Comparison of ENCODE assay signal across 8 cellular contexts in genomic region chr1:36223996-36224536, GRCh38. TPM values are rescaled to one million over a fixed set of nuclear protein-coding genes. Genes with fewer than 3 reads are reported as not detected.
DNase-seq lines count a peak whose midpoint lies in the region; ATAC-seq and TF ChIP-seq lines count a peak whose summit lies in the region.

TSS of gene THRAP3 (plus strand) at chr1:36224443. CDS start at chr1:36282564, 58,121 bp downstream.

- peak; percentile 89 for ATAC-seq in GM21825 (IDR thresholded peaks at IDR 0.05; ENCODE audit: unreplicated experiment)

- intact Hi-C loops in esophagus muscularis mucosa (cut with DNase I) = no loop called here

- WGBS in esophagus muscularis mucosa = 1% methylated on average over 33 of the region's 45 CpGs

- H3K79me2 ChIP-seq in Karpas-422 (ENCODE audit: low read length) = peaks cover 48% of the 10 kb centered on the region

- H2AFZ ChIP-seq in Karpas-422 (ENCODE audit: low read length) = peak within 1 kb of the TSS; percentile 80

- H3K4me2 ChIP-seq in Karpas-422 (ENCODE audit: low read depth, low read length, poor library complexity, severe bottlenecking) = peak within 1 kb of the TSS; percentile 87

- H3K36me3 ChIP-seq in Karpas-422 (ENCODE audit: insufficient read depth, low read length) (peaks cover 17% of the 10 kb centered on the region; the same call in 1 of the 2 replicates), esophagus muscularis mucosa (peaks cover 0 to 19% (median 12%) of the 10 kb centered on the region in 4 donors)

- H3K4me3 ChIP-seq in Karpas-422 (ENCODE audit: low read length) (peak within 1 kb of the TSS; percentile 98), esophagus muscularis mucosa (peak within 1 kb of the TSS; percentile 81 to 92 (median 86))

- peak in 1 of 3 experiments; percentile 4 for TF ChIP-seq CTCF in esophagus muscularis mucosa (IDR thresholded peaks at IDR 0.05)

- H3K9me3 ChIP-seq in Karpas-422 (ENCODE audit: low read length) (no peaks in the 10 kb centered on the region), esophagus muscularis mucosa (no peaks in the 10 kb centered on the region)

- no peaks in the 10 kb centered on the region for H3K9me2 ChIP-seq in Karpas-422 (replicated peaks; ENCODE audit: insufficient read depth, low read length)

- H3K4me1 ChIP-seq in Karpas-422 (ENCODE audit: low read length) (peaks cover 19% of the 10 kb centered on the region), esophagus muscularis mucosa (peaks cover 43 to 52% (median 51%) of the 10 kb centered on the region in 4 donors)

- peak within 1 kb of the TSS; percentile 80 for H3K27ac ChIP-seq in Karpas-422 (ENCODE audit: low read length)
- H3K27ac ChIP-seq in esophagus muscularis mucosa (replicated peaks in 1 of 4) = peak within 1 kb of the TSS; percentile 96 to 99 (median 98)

- DNase-seq in DMS79 treated with DMSO at 0.1 percent for 48 hours (lab: John Stamatoyannopoulos, UW) (peak; percentile 98), Karpas-422 (peak; percentile 100), RKO (ENCODE audit: low spot score) (peak; percentile 99), activated T-helper 1 cell treated with Interleukin-2 at 50 U/mL for 16 hours (ENCODE audit: low read depth) (peak; percentile 100), esophagus muscularis mucosa (ENCODE audit: extremely low spot score) (peak; percentile 100), myocyte (ENCODE audit: low read depth) (peak; percentile 100)
- DNase-seq in stimulated activated CD8-positive, alpha-beta memory T cell treated with anti-CD3 and anti-CD28 coated beads, Interleukin-7, amount 100 ng/mL, for 48 hours (ENCODE audit: extremely low read depth in 1 of 2, low read depth in 1 of 2) = peak; percentile 99 to 100

- TF ChIP-seq EP300 in esophagus muscularis mucosa (IDR thresholded peaks at IDR 0.05) = peak; percentile 33

- H4K20me1 ChIP-seq in Karpas-422 (ENCODE audit: insufficient read depth, low read depth, low read length) = peaks cover 21% of the 10 kb centered on the region; the same call in 1 of the 2 replicates

- peak within 1 kb of the TSS; percentile 91 for H3K9ac ChIP-seq in Karpas-422 (ENCODE audit: low read length)

- peak; percentile 99 for TF ChIP-seq POLR2A in esophagus muscularis mucosa (IDR thresholded peaks at IDR 0.05; ENCODE audit: low read depth)

- H3K27me3 ChIP-seq in Karpas-422 (ENCODE audit: low read length) (no peaks in the 10 kb centered on the region), esophagus muscularis mucosa (no peaks in the 10 kb centered on the region)

RNA-seq across cellular contexts. Expression of gene THRAP3, which starts in this region (rescaled TPM):
- total RNA-seq in Karpas-422 (2014; rRNA removed; shearing (Covaris generic); ENCODE audit: low replicate concordance) = 47.0 and 56.2 TPM in 2 replicates
- 100 to 1,000 TPM in 2 of 4 donors, 10 to 100 TPM in 2; 90.3 to 116 (median 104) TPM for total RNA-seq in esophagus muscularis mucosa
- total RNA-seq in myocyte = 74.7 and 85.8 TPM in 2 replicates
- polyA plus RNA-seq in myocyte (2012) = 44.7 TPM

Comparison
In these comparisons a context has a peak if more than half of its experiments do, and no peak if none do; other contexts are left out.
1. Peak in every context shown above with its lines: DNase-seq, ATAC-seq, H3K4me3 ChIP-seq and H3K27ac ChIP-seq.